ENCODE assay signal across 8 cellular contexts in genomic region chr3:76533710-76534109, GRCh38.
DNase-seq lines count a peak whose midpoint lies in the region; ATAC-seq, FAIRE-seq and TF ChIP-seq lines count a peak whose summit lies in the region.
"Not testable (repeated sequence)": the region's sequence is repeated elsewhere in the genome, so short reads cannot be mapped to it uniquely, and the experiment has no call there.

No MANE protein-coding gene starts in this region.

- not testable (repeated sequence) for DNase-seq in GM12891 (ENCODE audit: insufficient read length, low spot score); RCC 7860 (ENCODE audit: low spot score)
- DNase-seq in HT1080 (ENCODE audit: low read depth) (peak; percentile 5), iris pigment epithelial cell (ENCODE audit: low read depth) (peak; percentile 24)

- not testable (repeated sequence) for TF ChIP-seq POLR2A in GM12891 (IDR thresholded peaks at IDR 0.05; ENCODE audit: low read depth, low read length)

- FAIRE-seq in GM12891 (lab: Jason Lieb, UNC) (peak; percentile 85), RCC 7860 (lab: Jason Lieb, UNC) (peak; percentile 65)

- ATAC-seq in GM18861 (IDR thresholded peaks at IDR 0.05; ENCODE audit: unreplicated experiment) (peak; percentile 43), GM19467 (IDR thresholded peaks at IDR 0.05; ENCODE audit: unreplicated experiment) (peak; percentile 58), HG02759 (IDR thresholded peaks at IDR 0.05; ENCODE audit: unreplicated experiment) (peak; percentile 47), HG03066 (IDR thresholded peaks at IDR 0.05; ENCODE audit: low read depth, unreplicated experiment) (peak; percentile 53)

TF ChIP-seq in GM12891, 5 proteins besides CTCF, POLR2A, EP300 and RAD21:
- peak; percentile 23; the same call in 1 of the 2 replicates for TF ChIP-seq SPI1 (IDR thresholded peaks at IDR 0.05; ENCODE audit: low read depth, low read length)
